In genomic region chr3:15685927-15686326, GRCh38 we compare ENCODE assay signal across 1 cellular context.
TF ChIP-seq lines count a peak whose summit lies in the region.

No MANE protein-coding gene starts in this region.

TF ChIP-seq in K562, 482 proteins besides CTCF, POLR2A, EP300 and RAD21 (continued from another document and continues in another):
- TF ChIP-seq FOXO4 (CRISPR knock-in tag; IDR thresholded peaks at IDR 0.05), result no peak
- TF ChIP-seq KLF1 (tag; IDR thresholded peaks at IDR 0.05), result no peak
- TF ChIP-seq HNRNPL (IDR thresholded peaks at IDR 0.05; ENCODE audit: low read depth, low read length), result no peak
- TF ChIP-seq ZKSCAN8 (CRISPR knock-in tag; IDR thresholded peaks at IDR 0.05), result no peak
- TF ChIP-seq ZNF668 (CRISPR knock-in tag; IDR thresholded peaks at IDR 0.05), result no peak
- TF ChIP-seq TBP (optimal IDR thresholded peaks at IDR 0.05; ENCODE audit: low read depth, low read length), result no peak
- no peak for TF ChIP-seq KAT8 (IDR thresholded peaks at IDR 0.05; ENCODE audit: low read depth)
- TF ChIP-seq RCOR1 (IDR thresholded peaks at IDR 0.05; ENCODE audit: borderline replicate concordance in 1 of 2, low read depth in 2 of 2, low read length in 2 of 2), result peak in 1 of 2 experiments; percentile 37; a peak in 1 of 4 replicates
- TF ChIP-seq FOXM1 (IDR thresholded peaks at IDR 0.05; ENCODE audit: low read depth), result peak; percentile 44; the same call in 1 of the 2 replicates
- no peak for TF ChIP-seq FOXM1 (CRISPR knock-in tag; IDR thresholded peaks at IDR 0.05; ENCODE audit: low read depth)
- no peak for TF ChIP-seq ZNF282 (CRISPR knock-in tag; IDR thresholded peaks at IDR 0.05)
- TF ChIP-seq ZNF592 (IDR thresholded peaks at IDR 0.05), result no peak
- no peak for TF ChIP-seq STAG1 (CRISPR knock-in tag; IDR thresholded peaks at IDR 0.05; ENCODE audit: borderline replicate concordance)
- no peak for TF ChIP-seq HBP1 (CRISPR knock-in tag; IDR thresholded peaks at IDR 0.05)
- no peak for TF ChIP-seq GATAD2B (IDR thresholded peaks at IDR 0.05; ENCODE audit: borderline replicate concordance)
- no peak for TF ChIP-seq THRAP3 (IDR thresholded peaks at IDR 0.05; ENCODE audit: borderline replicate concordance)
- no peak for TF ChIP-seq CBFB (CRISPR knock-in tag; IDR thresholded peaks at IDR 0.05)
- no peak for TF ChIP-seq BACH1 (tag; IDR thresholded peaks at IDR 0.05)
- TF ChIP-seq ZBTB40 (IDR thresholded peaks at IDR 0.05), result no peak
- no peak for TF ChIP-seq ZBTB40 (CRISPR knock-in tag; IDR thresholded peaks at IDR 0.05)
- no peak for TF ChIP-seq MTA3 (IDR thresholded peaks at IDR 0.05; ENCODE audit: borderline replicate concordance)
- TF ChIP-seq RBM34 (IDR thresholded peaks at IDR 0.05; ENCODE audit: borderline replicate concordance, insufficient read depth, low read length), result no peak
- TF ChIP-seq ZNF324 (CRISPR knock-in tag; IDR thresholded peaks at IDR 0.05), result no peak
- no peak for TF ChIP-seq MCM5 (IDR thresholded peaks at IDR 0.05; ENCODE audit: low read depth)
- no peak for TF ChIP-seq ARHGAP35 (IDR thresholded peaks at IDR 0.05; ENCODE audit: partially characterized antibody)
- TF ChIP-seq HDAC2 (IDR thresholded peaks at IDR 0.05), result no peak
- 0 out of 2 replicates have a peak, but pooled peaks have one; percentile 27 for TF ChIP-seq ELF2 (CRISPR knock-in tag; IDR thresholded peaks at IDR 0.05)
- no peak for TF ChIP-seq ZNF174 (CRISPR knock-in tag; IDR thresholded peaks at IDR 0.05)
- no peak for TF ChIP-seq BHLHE40 (IDR thresholded peaks at IDR 0.05; ENCODE audit: low read length)
- TF ChIP-seq NFE2L1 (tag; IDR thresholded peaks at IDR 0.05; ENCODE audit: borderline replicate concordance, low read depth), result no peak
- TF ChIP-seq MBD1 (CRISPR knock-in tag; IDR thresholded peaks at IDR 0.05), result no peak
- TF ChIP-seq ATF2 (CRISPR knock-in tag; IDR thresholded peaks at IDR 0.05), result no peak
- TF ChIP-seq ATF7 (IDR thresholded peaks at IDR 0.05), result peak; percentile 41; the same call in 1 of the 2 replicates
- TF ChIP-seq PKNOX1 (IDR thresholded peaks at IDR 0.05), result peak; percentile 65
- peak; percentile 29; the same call in 1 of the 2 replicates for TF ChIP-seq CXXC5 (CRISPR knock-in tag; IDR thresholded peaks at IDR 0.05)
- TF ChIP-seq CREB3L1 (IDR thresholded peaks at IDR 0.05; ENCODE audit: borderline replicate concordance, low read depth), result no peak
- no peak for TF ChIP-seq ILK (tag; IDR thresholded peaks at IDR 0.05; ENCODE audit: borderline replicate concordance, low read depth)
- no peak for TF ChIP-seq MYBL2 (IDR thresholded peaks at IDR 0.05; ENCODE audit: low read depth)
- no peak for TF ChIP-seq MYBL2 (CRISPR knock-in tag; IDR thresholded peaks at IDR 0.05; ENCODE audit: borderline replicate concordance)
- no peak for TF ChIP-seq CHD4 (IDR thresholded peaks at IDR 0.05; ENCODE audit: insufficient read depth, insufficient replicate concordance, low read depth, low read length, poor library complexity, severe bottlenecking)
- no peak for TF ChIP-seq ZNF23 (CRISPR knock-in tag; IDR thresholded peaks at IDR 0.05)
